1 cellular context compared by ENCODE assay signal in the genomic region with DNA sequence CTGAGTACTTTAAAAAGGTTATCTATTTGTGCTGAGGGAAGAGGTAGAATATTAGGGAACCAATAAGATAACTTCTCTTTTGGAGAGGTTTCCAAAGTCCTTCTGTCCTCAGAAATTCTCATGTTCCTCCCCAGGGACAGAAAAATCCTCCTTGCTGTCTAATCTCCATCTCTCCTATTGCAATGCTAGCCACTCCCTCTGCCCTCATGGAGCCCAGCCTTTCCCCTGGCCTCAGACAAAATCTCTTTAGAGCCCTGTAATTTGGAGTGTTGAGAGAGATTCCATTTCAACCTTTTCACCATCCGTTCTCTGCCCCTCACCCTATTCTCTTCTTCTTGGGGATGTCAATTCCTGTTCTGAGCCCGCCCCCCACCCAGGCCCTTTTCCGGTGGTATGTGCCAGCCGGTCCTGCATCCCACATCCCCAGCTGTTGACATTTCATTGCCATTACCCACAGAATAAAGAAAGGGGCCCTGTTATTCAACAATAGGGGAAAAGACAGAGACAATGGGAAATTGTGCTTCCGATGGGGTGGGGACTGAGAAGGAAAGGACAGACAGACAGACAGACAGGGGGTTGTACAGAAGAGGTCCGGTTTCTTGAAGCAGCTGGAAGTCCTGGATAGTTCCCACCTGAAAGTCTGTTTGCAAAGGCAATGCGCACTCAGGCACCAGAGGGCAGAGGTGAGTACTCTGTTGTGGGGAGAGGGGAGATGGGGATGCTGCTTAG.
A peak's percentile ranks its signal among the peaks of the same experiment; 100 is the strongest.
TF ChIP-seq lines count a peak whose summit lies in the region.

A gene (plus strand): TSS at position 563 of the 729 bp plus-strand sequence. CDS start 4,076 bp downstream, outside the sequence.

TF ChIP-seq in HepG2, 621 proteins besides CTCF, POLR2A, EP300 and RAD21:
- TF ChIP-seq XRCC5 (optimal IDR thresholded peaks at IDR 0.05; ENCODE audit: low read length): peak; percentile 65
- no peak for TF ChIP-seq FOXA1 (IDR thresholded peaks at IDR 0.05)
- peak; percentile 59 for TF ChIP-seq FOXA1 (CRISPR knock-in tag; IDR thresholded peaks at IDR 0.05)
- TF ChIP-seq RORA (CRISPR knock-in tag; IDR thresholded peaks at IDR 0.05): no peak
- peak; percentile 43; the same call in 1 of the 2 replicates for TF ChIP-seq SMC3 (IDR thresholded peaks at IDR 0.05; ENCODE audit: low read length)
- no peak for TF ChIP-seq RELA (CRISPR knock-in tag; IDR thresholded peaks at IDR 0.05)
TF ChIP-seq in HepG2: peak in this region for 3.
